Comparison of ENCODE assay signal across 8 cellular contexts in the genomic region with DNA sequence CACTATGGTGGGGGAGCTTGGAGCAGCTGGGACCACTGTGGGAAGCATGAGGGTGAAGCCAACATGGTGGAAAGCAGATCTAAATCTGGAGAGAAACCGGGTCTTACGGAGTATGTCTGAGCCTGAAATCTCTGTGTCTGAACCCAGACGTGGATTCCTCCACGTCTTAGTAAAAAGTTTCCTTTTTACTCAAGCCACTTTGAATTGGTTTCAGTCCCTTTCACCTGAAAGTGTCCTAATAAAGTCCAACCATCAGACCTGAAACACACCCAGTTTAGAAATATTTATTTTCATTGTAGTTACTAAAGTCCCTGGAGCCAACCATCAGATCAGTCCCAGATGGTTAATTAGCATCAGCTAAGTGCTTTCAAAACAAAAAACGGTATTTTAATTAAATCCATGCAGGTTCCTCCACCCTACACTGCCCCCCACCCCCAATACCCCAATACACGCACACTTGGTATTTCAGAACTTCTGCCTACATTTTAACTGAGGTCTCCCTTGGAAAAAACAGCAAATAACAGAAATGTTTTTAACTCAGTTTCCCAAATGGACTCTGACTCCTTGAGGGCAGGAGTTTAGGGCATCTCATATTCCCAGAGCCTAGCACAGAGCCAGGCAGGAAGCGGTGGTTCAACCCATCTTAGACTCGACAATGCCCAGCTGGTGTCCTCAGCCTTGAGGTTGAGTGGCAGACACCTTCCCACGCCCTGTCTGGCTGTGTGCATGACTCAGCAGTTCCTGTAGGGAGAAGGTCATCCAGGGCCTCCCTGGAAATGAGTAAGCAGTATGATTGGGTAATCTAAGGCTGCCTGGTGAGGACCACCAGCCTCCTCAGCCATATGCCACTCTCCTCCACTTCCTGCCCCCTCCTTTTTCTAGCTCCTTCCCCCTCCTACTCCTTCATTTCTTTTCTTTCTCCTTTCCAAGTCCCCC.
DNase-seq lines count a peak whose midpoint lies in the region; FAIRE-seq and TF ChIP-seq lines count a peak whose summit lies in the region.

No MANE protein-coding gene starts in this region.

- H3K9me1 ChIP-seq in endothelial cell of umbilical vein (replicated peaks; ENCODE audit: control insufficient read depth, extremely low read depth, insufficient read depth, low read length) = no peaks in the 10 kb centered on the region

- H4K20me1 ChIP-seq in endothelial cell of umbilical vein (replicated peaks; ENCODE audit: control insufficient read depth, extremely low read depth, insufficient read depth, low read length) = no peaks in the 10 kb centered on the region

- CTCF ChIA-PET in endothelial cell of umbilical vein (lab: Charles Lee) = interaction anchor here (1.5 kb wide), 1 partner anchor 27 kb away, joined by 6 read pairs; no protein-coding TSS in a partner anchor

- H2AFZ ChIP-seq in endothelial cell of umbilical vein (ENCODE audit: low read depth, low read length) = peak overlapping the region; percentile 28

- H3K9ac ChIP-seq in endothelial cell of umbilical vein (replicated peaks; ENCODE audit: extremely low read depth, insufficient read depth, low read length) (no peak overlapping the region), skeletal muscle satellite cell (ENCODE audit: low read depth, low read length) (peak overlapping the region; percentile 11)

- FAIRE-seq in endothelial cell of umbilical vein (lab: Jason Lieb, UNC) (peak; percentile 49), GM12892 (lab: Jason Lieb, UNC) (no peak)

- BruUV-seq in endothelial cell of umbilical vein (replicated peaks; lab: Mats Ljungman, UMichigan) = no TSS peak

- H3K9me3 ChIP-seq in endothelial cell of umbilical vein (replicated peaks; ENCODE audit: control insufficient read depth, insufficient read depth, low read length) (no peaks in the 10 kb centered on the region), skeletal muscle satellite cell (replicated peaks; ENCODE audit: low read length) (peaks cover 6% of the 10 kb centered on the region)

- no peaks in the 10 kb centered on the region for H3K27me3 ChIP-seq in endothelial cell of umbilical vein (ENCODE audit: control insufficient read depth in 2 of 2, insufficient read depth in 2 of 2, low read length in 2 of 2)
- H3K27me3 ChIP-seq in skeletal muscle satellite cell (ENCODE audit: control insufficient read depth, insufficient read depth, low read length) = no peaks in the 10 kb centered on the region

- no peak overlapping the region for H3K4me2 ChIP-seq in endothelial cell of umbilical vein (ENCODE audit: insufficient read depth, low read length)
- peak overlapping the region; percentile 37 for H3K4me2 ChIP-seq in skeletal muscle satellite cell (ENCODE audit: low read length)

- TF ChIP-seq CTCF in endothelial cell of umbilical vein (IDR thresholded peaks at IDR 0.05; ENCODE audit: extremely low read depth in 1 of 2, insufficient read depth in 1 of 2, low read depth in 1 of 2, low read length in 2 of 2) = no peak

- no peak for TF ChIP-seq POLR2A in endothelial cell of umbilical vein (IDR thresholded peaks at IDR 0.05; ENCODE audit: low read depth, low read length)
- TF ChIP-seq POLR2A in GM12892 (IDR thresholded peaks at IDR 0.05; ENCODE audit: low read depth, low read length) = no peak

- dilution Hi-C loops in endothelial cell of umbilical vein (cut with MboI; ENCODE audit: extremely low pct_ligation_motif_present, low sequenced_read_pairs) = no loop called here

- H3K4me1 ChIP-seq in endothelial cell of umbilical vein (ENCODE audit: control insufficient read depth, extremely low read depth, insufficient read depth, low read length) (peaks cover 6% of the 10 kb centered on the region), skeletal muscle satellite cell (ENCODE audit: control insufficient read depth, insufficient read depth, low read length) (peaks cover 22% of the 10 kb centered on the region)

- H3K4me3 ChIP-seq in endothelial cell of umbilical vein (replicated peaks in 1 of 3; ENCODE audit: insufficient read depth in 1 of 3, low read depth in 1 of 3, low read length in 3 of 3) (no peak overlapping the region), skeletal muscle satellite cell (ENCODE audit: low read length) (no peak overlapping the region)

- DNase-seq in 8988T (peak; percentile 34), GM04503 (ENCODE audit: low read depth) (peak; percentile 91), OCI-M1 (lab: John Stamatoyannopoulos, UW) (peak; percentile 81), endothelial cell of umbilical vein (ENCODE audit: low read depth, low spot score) (peak; percentile 57), NCI-H1436 (lab: John Stamatoyannopoulos, UW) (no peak), mucosa of gallbladder (ENCODE audit: low spot score) (no peak), GM12892 (ENCODE audit: insufficient read length) (no peak)

- no peaks in the 10 kb centered on the region for H3K79me2 ChIP-seq in endothelial cell of umbilical vein (ENCODE audit: control insufficient read depth, insufficient read depth, low read length)

- intact Hi-C loops in endothelial cell of umbilical vein (cut with micrococcal nuclease) = no loop called here

- H3K27ac ChIP-seq in endothelial cell of umbilical vein (ENCODE audit: insufficient read depth, low read depth, low read length) = peak overlapping the region; percentile 12

- H3K36me3 ChIP-seq in endothelial cell of umbilical vein (ENCODE audit: control insufficient read depth in 2 of 2, extremely low read depth in 1 of 2, insufficient read depth in 2 of 2, low read length in 2 of 2) (no peaks in the 10 kb centered on the region), skeletal muscle satellite cell (ENCODE audit: insufficient read depth, low read length) (no peaks in the 10 kb centered on the region)

- POLR2A ChIA-PET in endothelial cell of umbilical vein (lab: Charles Lee) = no interaction called here

TF ChIP-seq in endothelial cell of umbilical vein, 7 proteins besides CTCF, POLR2A, EP300 and RAD21:
- TF ChIP-seq FOS (IDR thresholded peaks at IDR 0.05; ENCODE audit: borderline replicate concordance, insufficient read depth, low read length) = peak; percentile 70
- TF ChIP-seq MYC (IDR thresholded peaks at IDR 0.05; ENCODE audit: low read depth, low read length) = no peak
- TF ChIP-seq, protein P1, sequence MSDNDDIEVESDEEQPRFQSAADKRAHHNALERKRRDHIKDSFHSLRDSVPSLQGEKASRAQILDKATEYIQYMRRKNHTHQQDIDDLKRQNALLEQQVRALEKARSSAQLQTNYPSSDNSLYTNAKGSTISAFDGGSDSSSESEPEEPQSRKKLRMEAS (IDR thresholded peaks at IDR 0.05; ENCODE audit: insufficient read depth, insufficient read length) = no peak
- TF ChIP-seq JUN (IDR thresholded peaks at IDR 0.05; ENCODE audit: borderline replicate concordance, insufficient read depth, insufficient read length, low read depth) = peak; percentile 41
- TF ChIP-seq POLR2AphosphoS5 (IDR thresholded peaks at IDR 0.05; ENCODE audit: insufficient read depth, low read depth, low read length) = peak; percentile 54
- no peak for TF ChIP-seq GATA2 (IDR thresholded peaks at IDR 0.05; ENCODE audit: insufficient read depth, insufficient read length, low read depth, low read length)
- no peak for TF ChIP-seq EZH2 (IDR thresholded peaks at IDR 0.05; ENCODE audit: borderline replicate concordance, low read depth, low read length, severe bottlenecking)

Comparison
In these comparisons a context has a peak if more than half of its experiments do, and no peak if none do; other contexts are left out.
1. DNase-seq: peak in 8988T (single experiment), GM04503 (single experiment), OCI-M1 (single experiment) and endothelial cell of umbilical vein (single experiment); none in NCI-H1436 (single experiment), mucosa of gallbladder (single experiment) and GM12892 (single experiment).